Comparison of ENCODE assay signal across 1 cellular context in genomic region chr7:139843211-139843537, GRCh38.
A peak's percentile ranks its signal among the peaks of the same experiment; 100 is the strongest.
TF ChIP-seq lines count a peak whose summit lies in the region.

No MANE protein-coding gene starts in this region.

TF ChIP-seq in A549, 52 proteins besides CTCF, POLR2A, EP300 and RAD21:
- TF ChIP-seq ZC3H11A (IDR thresholded peaks at IDR 0.05) = peak; percentile 62
